1 cellular context compared by ENCODE assay signal in genomic region chr3:165128544-165128943, GRCh38.
TF ChIP-seq lines count a peak whose summit lies in the region.

No MANE protein-coding gene starts in this region.

TF ChIP-seq in HepG2, 621 proteins besides CTCF, POLR2A, EP300 and RAD21 (continued from another document and continues in another):
- TF ChIP-seq IKZF5 (CRISPR knock-in tag; IDR thresholded peaks at IDR 0.05) (no peak), ZXDC (CRISPR knock-in tag; IDR thresholded peaks at IDR 0.05) (no peak), ZNF574 (CRISPR knock-in tag; IDR thresholded peaks at IDR 0.05) (no peak; the same call in 1 of the 2 replicates), ETS1 (CRISPR knock-in tag; IDR thresholded peaks at IDR 0.05) (no peak), SALL1 (CRISPR knock-in tag; IDR thresholded peaks at IDR 0.05) (peak; percentile 60), CAMTA2 (CRISPR knock-in tag; IDR thresholded peaks at IDR 0.05; ENCODE audit: borderline replicate concordance) (no peak), ZSCAN31 (CRISPR knock-in tag; IDR thresholded peaks at IDR 0.05; ENCODE audit: low read depth) (no peak), POGK (CRISPR knock-in tag; conservative IDR thresholded peaks at IDR 0.05) (no peak), ZBTB40 (IDR thresholded peaks at IDR 0.05) (no peak), ZBTB40 (CRISPR knock-in tag; IDR thresholded peaks at IDR 0.05) (no peak), ZNF616 (CRISPR knock-in tag; IDR thresholded peaks at IDR 0.05; ENCODE audit: low read depth) (no peak), CHD2 (IDR thresholded peaks at IDR 0.05; ENCODE audit: low read depth, low read length) (no peak), ZBTB20 (CRISPR knock-in tag; IDR thresholded peaks at IDR 0.05; ENCODE audit: borderline replicate concordance, low read depth) (no peak), CREM (IDR thresholded peaks at IDR 0.05) (peak; percentile 26; the same call in 1 of the 2 replicates), CREM (CRISPR knock-in tag; IDR thresholded peaks at IDR 0.05) (no peak), CEBPG (CRISPR knock-in tag; IDR thresholded peaks at IDR 0.05) (no peak), ZNF724P (CRISPR knock-in tag; IDR thresholded peaks at IDR 0.05; ENCODE audit: borderline replicate concordance) (no peak), GATA4 (IDR thresholded peaks at IDR 0.05; ENCODE audit: borderline replicate concordance, low read depth) (no peak), POLR2AphosphoS2 (IDR thresholded peaks at IDR 0.05; ENCODE audit: low read depth, low read length) (no peak), FOXP1 (IDR thresholded peaks at IDR 0.05) (no peak), FOXP1 (CRISPR knock-in tag; IDR thresholded peaks at IDR 0.05) (peak; percentile 17; the same call in 1 of the 2 replicates), XBP1 (CRISPR knock-in tag; IDR thresholded peaks at IDR 0.05) (no peak), ISL2 (CRISPR knock-in tag; IDR thresholded peaks at IDR 0.05) (peak; percentile 64), TRAFD1 (CRISPR knock-in tag; IDR thresholded peaks at IDR 0.05; ENCODE audit: borderline replicate concordance) (no peak), NR2F1 (CRISPR knock-in tag; IDR thresholded peaks at IDR 0.05) (no peak), ZNF337 (CRISPR knock-in tag; IDR thresholded peaks at IDR 0.05; ENCODE audit: borderline replicate concordance, low read depth) (no peak), TOE1 (CRISPR knock-in tag; IDR thresholded peaks at IDR 0.05) (no peak), RCOR2 (CRISPR knock-in tag; IDR thresholded peaks at IDR 0.05) (0 out of 2 replicates have a peak, but pooled peaks have one; percentile 34), SPEN (CRISPR knock-in tag; IDR thresholded peaks at IDR 0.05; ENCODE audit: low read depth) (no peak), MTF1 (CRISPR knock-in tag; IDR thresholded peaks at IDR 0.05) (no peak), ZFYVE20 (CRISPR knock-in tag; IDR thresholded peaks at IDR 0.05; ENCODE audit: borderline replicate concordance, low read depth) (no peak), KDM6A (CRISPR knock-in tag; IDR thresholded peaks at IDR 0.05; ENCODE audit: low read depth) (no peak), PTBP1 (IDR thresholded peaks at IDR 0.05; ENCODE audit: low read depth, low read length, poor library complexity, severe bottlenecking) (no peak), FOSL2 (CRISPR knock-in tag; IDR thresholded peaks at IDR 0.05) (no peak), ZNF160 (CRISPR knock-in tag; IDR thresholded peaks at IDR 0.05) (no peak), MYNN (CRISPR knock-in tag; IDR thresholded peaks at IDR 0.05; ENCODE audit: low read depth) (no peak), ZNF749 (CRISPR knock-in tag; IDR thresholded peaks at IDR 0.05; ENCODE audit: borderline replicate concordance) (no peak), ZNF775 (CRISPR knock-in tag; IDR thresholded peaks at IDR 0.05; ENCODE audit: borderline replicate concordance) (no peak), ZMYM3 (CRISPR knock-in tag; IDR thresholded peaks at IDR 0.05) (0 out of 2 replicates have a peak, but pooled peaks have one; percentile 14)
